In genomic region chrX:40307871-40308270, GRCh38 we compare ENCODE assay signal across 7 cellular contexts.
"Had no signal": no experiment of that assay in that cellular context is flagged by ENCODE, and none has a peak within 500 bp of the region (broad histone marks: within the 10 kb centered on the region; RNA-seq: fewer than 3 reads in every experiment).

No MANE protein-coding gene starts in this region.

- H3K4me3 ChIP-seq: GM23248, HAP-1, K562 had no signal

- H3K36me3 ChIP-seq: HAP-1 had no signal

- H3K27ac ChIP-seq: GM23248 had no signal

- H3K9me3 ChIP-seq: HAP-1 had no signal

- ATAC-seq: HCT116, K562 had no signal

- DNase-seq: GM23248, GOT3, H7, IMR-90 had no signal
